8 cellular contexts compared by ENCODE assay signal in the genomic region with DNA sequence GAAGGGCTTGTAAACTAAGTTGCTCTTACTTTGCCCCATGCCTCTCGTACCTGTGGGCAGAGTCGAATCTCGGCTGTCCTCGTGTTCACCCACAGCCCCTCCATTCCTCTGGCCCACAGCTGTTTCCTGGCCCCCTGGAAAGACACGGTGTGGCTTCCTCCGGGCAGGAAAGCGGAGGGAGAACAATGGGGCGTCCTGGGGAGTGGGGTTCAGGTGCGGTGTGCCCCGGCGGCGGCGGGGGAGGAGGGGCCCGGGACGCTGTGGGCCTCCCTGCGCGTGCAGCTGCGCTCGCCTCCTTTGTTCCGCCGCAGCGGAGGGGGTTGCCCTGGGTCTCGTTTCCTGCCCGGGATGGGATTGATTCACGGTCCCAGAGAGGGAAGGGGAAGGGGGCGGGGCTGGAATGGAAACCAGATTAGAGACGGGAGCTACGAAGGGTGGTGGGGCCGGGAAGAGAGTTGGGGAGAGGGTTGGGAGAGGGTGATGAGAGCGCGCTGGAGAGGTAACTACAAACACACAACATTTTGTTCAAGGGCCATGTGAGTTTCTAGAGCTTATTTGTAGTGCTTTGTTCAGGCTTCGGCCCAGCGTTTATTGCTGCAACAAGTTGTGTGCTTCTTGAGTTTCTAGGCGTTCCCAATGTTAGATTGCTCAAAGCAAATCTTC. TPM values are rescaled to one million over a fixed set of nuclear protein-coding genes. Genes with fewer than 3 reads are reported as not detected.
DNase-seq lines count a peak whose midpoint lies in the region; ATAC-seq and TF ChIP-seq lines count a peak whose summit lies in the region.

No MANE protein-coding gene starts in this region.

- H3K4ac ChIP-seq in mesenchymal stem cell (ENCODE audit: low read depth in 1 of 2, low read length in 2 of 2): peak overlapping the region; percentile 88 to 96

- H3K14ac ChIP-seq in mesenchymal stem cell (ENCODE audit: low read length in 2 of 2): peak overlapping the region in 1 of 2 experiments; percentile 99

- no peak overlapping the region for H2AK5ac ChIP-seq in mesenchymal stem cell (ENCODE audit: low read length, severe bottlenecking)

- H3K4me1 ChIP-seq in mesenchymal stem cell (ENCODE audit: control insufficient read depth, insufficient read depth, low read depth, low read length): peaks cover 9% of the 10 kb centered on the region

- peak overlapping the region; percentile 82 for H3K27ac ChIP-seq in mesenchymal stem cell (ENCODE audit: low read length, poor library complexity, severe bottlenecking)

- peaks cover 0 to 30% of the 10 kb centered on the region in 2 experiments for H3K36me3 ChIP-seq in mesenchymal stem cell (ENCODE audit: control insufficient read depth in 1 of 2, insufficient read depth in 2 of 2, low read depth in 1 of 2, low read length in 2 of 2)

- peak overlapping the region; percentile 55 for H2BK15ac ChIP-seq in mesenchymal stem cell (ENCODE audit: low read depth, poor library complexity, severe bottlenecking)

- H2BK5ac ChIP-seq in mesenchymal stem cell (ENCODE audit: low read depth, low read length, poor library complexity, severe bottlenecking): peak overlapping the region; percentile 68

- H3K4me1 Mint-ChIP-seq in effector memory CD8-positive, alpha-beta T cell (ENCODE audit: low read depth in 2 of 2): peaks cover 2 to 8% of the 10 kb centered on the region in 2 donors
- H3K4me1 Mint-ChIP-seq in stimulated activated naive CD8-positive, alpha-beta T cell treated with anti-CD3 and anti-CD28 coated beads, Interleukin-15, amount 100 ng/mL, for 72 hours: peaks cover 23% of the 10 kb centered on the region

- H3K27me3 Mint-ChIP-seq in effector memory CD8-positive, alpha-beta T cell: peaks cover 22 to 24% of the 10 kb centered on the region in 2 donors
- H3K27me3 Mint-ChIP-seq in stimulated activated naive CD8-positive, alpha-beta T cell treated with anti-CD3 and anti-CD28 coated beads, Interleukin-15, amount 100 ng/mL, for 72 hours: no peaks in the 10 kb centered on the region

- in situ Hi-C loops in GM13976 (cut with MboI; ENCODE audit: low sequenced_read_pairs, unreplicated experiment): no loop called here

- TF ChIP-seq CTCF in LNCaP clone FGC (IDR thresholded peaks at IDR 0.05; ENCODE audit: control insufficient read depth, extremely low read depth, insufficient read depth) (no peak), WI38 (IDR thresholded peaks at IDR 0.05; ENCODE audit: low read depth, low read length) (no peak), GM13976 (IDR thresholded peaks at IDR 0.05; ENCODE audit: borderline replicate concordance, control extremely low read depth, extremely low read depth, insufficient read depth, missing control alignments) (no peak)

- H3K4me2 ChIP-seq in mesenchymal stem cell (ENCODE audit: low read length, poor library complexity, severe bottlenecking): peak overlapping the region; percentile 94

- H2AFZ ChIP-seq in mesenchymal stem cell (ENCODE audit: low read depth, low read length): peak overlapping the region; percentile 65

- no peaks in the 10 kb centered on the region for H3K9me3 Mint-ChIP-seq in effector memory CD8-positive, alpha-beta T cell
- peaks cover 0 to 5% of the 10 kb centered on the region in 2 donors for H3K9me3 Mint-ChIP-seq in stimulated activated naive CD8-positive, alpha-beta T cell treated with anti-CD3 and anti-CD28 coated beads, Interleukin-15, amount 100 ng/mL, for 72 hours

- peak overlapping the region; percentile 86 for H2BK120ac ChIP-seq in mesenchymal stem cell (ENCODE audit: low read depth, low read length)

- H3K27me3 ChIP-seq in mesenchymal stem cell (ENCODE audit: control insufficient read depth in 1 of 2, insufficient read depth in 1 of 2, low read length in 2 of 2): no peaks in the 10 kb centered on the region

- peaks cover 1% of the 10 kb centered on the region for H3K79me1 ChIP-seq in mesenchymal stem cell (replicated peaks; ENCODE audit: low read length, poor library complexity, severe bottlenecking)

- under 1% methylated on average over 30 of the region's 34 CpGs for WGBS in mesenchymal stem cell

- ATAC-seq in effector memory CD8-positive, alpha-beta T cell (replicated peaks): peak; percentile 18
- peak; percentile 65 for ATAC-seq in stimulated activated naive CD8-positive, alpha-beta T cell treated with anti-CD3 and anti-CD28 coated beads, Interleukin-15, amount 100 ng/mL, for 72 hours

- DNase-seq in activated gamma-delta T cell (lab: John Stamatoyannopoulos, UW) (peak; percentile 8), activated gamma-delta T cell treated with Interleukin-2 at 50 U/mL for 16 hours (no peak), LNCaP clone FGC (ENCODE audit: low read depth) (no peak), mesenchymal stem cell (peak; percentile 85), GM13976 (ENCODE audit: low spot score) (no peak)
- no peak for DNase-seq in effector memory CD8-positive, alpha-beta T cell
- peak; percentile 45 to 51 for DNase-seq in stimulated activated naive CD8-positive, alpha-beta T cell treated with anti-CD3 and anti-CD28 coated beads, Interleukin-15, amount 100 ng/mL, for 72 hours

- no peaks in the 10 kb centered on the region for H3K36me3 Mint-ChIP-seq in effector memory CD8-positive, alpha-beta T cell (ENCODE audit: insufficient read depth)

- peak overlapping the region; percentile 96 to 100 for H3K18ac ChIP-seq in mesenchymal stem cell (ENCODE audit: low read depth in 1 of 2, low read length in 2 of 2)

- peak overlapping the region; percentile 68 to 75 for H3K4me3 Mint-ChIP-seq in effector memory CD8-positive, alpha-beta T cell
- H3K4me3 Mint-ChIP-seq in stimulated activated naive CD8-positive, alpha-beta T cell treated with anti-CD3 and anti-CD28 coated beads, Interleukin-15, amount 100 ng/mL, for 72 hours: peak overlapping the region; percentile 90 to 92

- H3K23ac ChIP-seq in mesenchymal stem cell (ENCODE audit: low read length in 2 of 2): peak overlapping the region in 1 of 2 experiments; percentile 34

- H3K9ac ChIP-seq in mesenchymal stem cell (ENCODE audit: low read length): peak overlapping the region; percentile 94

- H3K4me3 ChIP-seq in LNCaP clone FGC (ENCODE audit: low read depth, low read length): peak overlapping the region; percentile 48
- peak overlapping the region; percentile 89 for H3K4me3 ChIP-seq in WI38 (ENCODE audit: low read depth, low read length)
- H3K4me3 ChIP-seq in mesenchymal stem cell (ENCODE audit: insufficient read depth in 1 of 2, low read depth in 1 of 2, low read length in 2 of 2): peak overlapping the region; percentile 90 to 92

- H3K27ac Mint-ChIP-seq in effector memory CD8-positive, alpha-beta T cell: no peak overlapping the region
- peak overlapping the region; percentile 87 for H3K27ac Mint-ChIP-seq in stimulated activated naive CD8-positive, alpha-beta T cell treated with anti-CD3 and anti-CD28 coated beads, Interleukin-15, amount 100 ng/mL, for 72 hours

- H3K9me3 ChIP-seq in mesenchymal stem cell (ENCODE audit: control insufficient read depth, low read length): peaks cover 3% of the 10 kb centered on the region

- H4K91ac ChIP-seq in mesenchymal stem cell (ENCODE audit: low read length): peak overlapping the region; percentile 96

- peak overlapping the region; percentile 61 to 99 for H2BK12ac ChIP-seq in mesenchymal stem cell (ENCODE audit: low read length in 2 of 2)

- H4K8ac ChIP-seq in mesenchymal stem cell (ENCODE audit: low read length): peak overlapping the region; percentile 96

RNA-seq across cellular contexts. Expression of a gene that starts 0.8 kb away (rescaled TPM):
- 35.3 TPM for polyA plus RNA-seq in mesenchymal stem cell (2013, experiment 1 of 2)
- 35.3 TPM for polyA plus RNA-seq in mesenchymal stem cell (2013, experiment 2 of 2)

Comparison
In these comparisons a context has a peak if more than half of its experiments do, and no peak if none do; other contexts are left out.
1. DNase-seq: peak in activated gamma-delta T cell (single experiment), mesenchymal stem cell (single experiment) and stimulated activated naive CD8-positive, alpha-beta T cell treated with anti-CD3 and anti-CD28 coated beads, Interleukin-15, amount 100 ng/mL, for 72 hours (2 of 2); none in activated gamma-delta T cell treated with Interleukin-2 at 50 U/mL for 16 hours (single experiment), LNCaP clone FGC (single experiment), effector memory CD8-positive, alpha-beta T cell (0 of 3) and GM13976 (single experiment).
2. H3K27ac Mint-ChIP-seq: peak in stimulated activated naive CD8-positive, alpha-beta T cell treated with anti-CD3 and anti-CD28 coated beads, Interleukin-15, amount 100 ng/mL, for 72 hours (2 of 2); none in effector memory CD8-positive, alpha-beta T cell (0 of 2).
3. Peak in every context shown above with its lines, with median percentiles within 50 percentile points of each other: H3K4me3 ChIP-seq.